In the genomic region with DNA sequence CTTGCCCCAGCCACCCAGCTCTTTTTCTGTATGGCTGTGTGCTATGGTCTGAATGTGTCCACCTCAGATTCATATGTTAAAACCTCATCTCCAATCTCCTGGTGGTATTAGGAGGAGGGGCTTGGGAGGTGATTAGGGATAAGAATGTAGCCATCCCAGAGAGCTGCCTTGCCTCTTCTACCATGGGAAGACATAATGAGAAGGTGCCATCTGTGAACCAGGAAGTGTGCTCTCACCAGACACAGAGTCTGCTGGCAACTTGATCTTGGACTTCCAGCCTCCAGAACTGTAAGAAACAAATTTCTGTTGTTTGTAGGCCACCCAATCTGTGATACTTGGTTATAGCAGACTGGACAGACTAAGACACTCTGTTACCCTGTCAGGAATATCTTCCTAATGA, we compare ENCODE assay signal across 1 cellular context.
TF ChIP-seq lines count a peak whose summit lies in the region.

No MANE protein-coding gene starts in this region.

TF ChIP-seq in HepG2, 621 proteins besides CTCF, POLR2A, EP300 and RAD21 (continued from another document):
- TF ChIP-seq, protein P1, sequence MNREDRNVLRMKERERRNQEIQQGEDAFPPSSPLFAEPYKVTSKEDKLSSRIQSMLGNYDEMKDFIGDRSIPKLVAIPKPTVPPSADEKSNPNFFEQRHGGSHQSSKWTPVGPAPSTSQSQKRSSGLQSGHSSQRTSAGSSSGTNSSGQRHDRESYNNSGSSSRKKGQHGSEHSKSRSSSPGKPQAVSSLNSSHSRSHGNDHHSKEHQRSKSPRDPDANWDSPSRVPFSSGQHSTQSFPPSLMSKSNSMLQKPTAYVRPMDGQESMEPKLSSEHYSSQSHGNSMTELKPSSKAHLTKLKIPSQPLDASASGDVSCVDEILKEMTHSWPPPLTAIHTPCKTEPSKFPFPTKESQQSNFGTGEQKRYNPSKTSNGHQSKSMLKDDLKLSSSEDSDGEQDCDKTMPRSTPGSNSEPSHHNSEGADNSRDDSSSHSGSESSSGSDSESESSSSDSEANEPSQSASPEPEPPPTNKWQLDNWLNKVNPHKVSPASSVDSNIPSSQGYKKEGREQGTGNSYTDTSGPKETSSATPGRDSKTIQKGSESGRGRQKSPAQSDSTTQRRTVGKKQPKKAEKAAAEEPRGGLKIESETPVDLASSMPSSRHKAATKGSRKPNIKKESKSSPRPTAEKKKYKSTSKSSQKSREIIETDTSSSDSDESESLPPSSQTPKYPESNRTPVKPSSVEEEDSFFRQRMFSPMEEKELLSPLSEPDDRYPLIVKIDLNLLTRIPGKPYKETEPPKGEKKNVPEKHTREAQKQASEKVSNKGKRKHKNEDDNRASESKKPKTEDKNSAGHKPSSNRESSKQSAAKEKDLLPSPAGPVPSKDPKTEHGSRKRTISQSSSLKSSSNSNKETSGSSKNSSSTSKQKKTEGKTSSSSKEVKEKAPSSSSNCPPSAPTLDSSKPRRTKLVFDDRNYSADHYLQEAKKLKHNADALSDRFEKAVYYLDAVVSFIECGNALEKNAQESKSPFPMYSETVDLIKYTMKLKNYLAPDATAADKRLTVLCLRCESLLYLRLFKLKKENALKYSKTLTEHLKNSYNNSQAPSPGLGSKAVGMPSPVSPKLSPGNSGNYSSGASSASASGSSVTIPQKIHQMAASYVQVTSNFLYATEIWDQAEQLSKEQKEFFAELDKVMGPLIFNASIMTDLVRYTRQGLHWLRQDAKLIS (CRISPR knock-in tag; IDR thresholded peaks at IDR 0.05), result no peak
